Comparison of ENCODE assay signal across 21 cellular contexts in genomic region chr10:44378626-44379025, GRCh38. TPM values are rescaled to one million over a fixed set of nuclear protein-coding genes. Genes with fewer than 3 reads are reported as not detected.
"Had no signal": no experiment of that assay in that cellular context is flagged by ENCODE, and none has a peak within 500 bp of the region (broad histone marks: within the 10 kb centered on the region; RNA-seq: fewer than 3 reads in every experiment).

No MANE protein-coding gene starts in this region.

- ATAC-seq: activated CD4-positive, alpha-beta T cell treated with anti-CD3 and anti-CD28 coated beads for 36 hours; activated CD8-positive, alpha-beta T cell treated with anti-CD3 and anti-CD28 coated beads for 36 hours; activated T-cell treated with anti-CD3 and anti-CD28 coated beads, Interleukin-2, amount 50 U/mL, for 72 hours had no signal

- H3K4me3 ChIP-seq: PC-9, SJCRH30 had no signal

- H3K4me2 ChIP-seq: KMS-11, PC-9, SK-N-SH had no signal

- H3K36me3 ChIP-seq: SJCRH30 had no signal

- H3K9me2 ChIP-seq: SK-N-SH had no signal

- H3K36me3 Mint-ChIP-seq: activated naive CD8-positive, alpha-beta T cell; brain had no signal

- H3K27me3 ChIP-seq: SJCRH30 had no signal

- H2AFZ ChIP-seq: PC-9 had no signal

- DNase-seq: activated CD4-positive, alpha-beta T cell treated with anti-CD3 and anti-CD28 coated beads for 36 hours; activated CD8-positive, alpha-beta memory T cell treated with anti-CD3 and anti-CD28 coated beads, Interleukin-2, amount 50 U/mL, for 4 hours; activated CD8-positive, alpha-beta T cell treated with anti-CD3 and anti-CD28 coated beads for 36 hours; activated naive CD4-positive, alpha-beta T cell; activated T-cell treated with anti-CD3 and anti-CD28 coated beads, Interleukin-2, amount 50 U/mL, for 72 hours; amygdala; NCI-H1092; NCI-H2029 treated with DMSO at 0.1 percent for 48 hours; NCI-H510A treated with DMSO at 0.1 percent for 48 hours; NCI-H69; PC-9; SJCRH30; SK-N-SH; T-helper 1 cell had no signal

- H3K4me1 Mint-ChIP-seq: activated CD4-positive, alpha-beta T cell treated with anti-CD3 and anti-CD28 coated beads for 36 hours had no signal

- H3K9me3 ChIP-seq: SJCRH30, SK-N-SH had no signal

- H3K4me3 Mint-ChIP-seq: activated CD4-positive, alpha-beta T cell treated with anti-CD3 and anti-CD28 coated beads for 36 hours; activated CD8-positive, alpha-beta T cell treated with anti-CD3 and anti-CD28 coated beads for 36 hours; activated naive CD8-positive, alpha-beta T cell; activated T-cell treated with anti-CD3 and anti-CD28 coated beads, Interleukin-2, amount 50 U/mL, for 72 hours; brain had no signal

- H3K27ac Mint-ChIP-seq: activated CD4-positive, alpha-beta T cell treated with anti-CD3 and anti-CD28 coated beads for 36 hours; activated CD8-positive, alpha-beta T cell treated with anti-CD3 and anti-CD28 coated beads for 36 hours; activated naive CD8-positive, alpha-beta T cell; activated T-cell treated with anti-CD3 and anti-CD28 coated beads, Interleukin-2, amount 50 U/mL, for 72 hours; activated T-helper 2 cell treated with anti-CD3 and anti-CD28 coated beads, Interferon-gamma antibody, Interleukin-2, Interleukin-4, amounts not matched to agents 10 μg/mL and 5 μg/mL and 100 μg/mL, durations not matched to agents 14 hours and 24 hours and 36 hours; brain had no signal

- H3K4me1 ChIP-seq: SJCRH30 had no signal

- H3K27ac ChIP-seq: KMS-11, PC-9, SJCRH30, VCaP had no signal

- H3K9me3 Mint-ChIP-seq: activated CD8-positive, alpha-beta T cell treated with anti-CD3 and anti-CD28 coated beads for 36 hours; activated T-cell treated with anti-CD3 and anti-CD28 coated beads, Interleukin-2, amount 50 U/mL, for 72 hours; activated T-helper 2 cell treated with anti-CD3 and anti-CD28 coated beads, Interferon-gamma antibody, Interleukin-2, Interleukin-4, amounts not matched to agents 10 μg/mL and 5 μg/mL and 100 μg/mL, durations not matched to agents 14 hours and 24 hours and 36 hours; brain had no signal

RNA-seq across cellular contexts. Expression of gene CXCL12, which starts 6.3 kb away (rescaled TPM):
- total RNA-seq: activated CD4-positive, alpha-beta T cell treated with anti-CD3 and anti-CD28 coated beads for 36 hours; activated CD8-positive, alpha-beta T cell treated with anti-CD3 and anti-CD28 coated beads for 36 hours; activated T-cell treated with anti-CD3 and anti-CD28 coated beads, Interleukin-2, amount 50 U/mL, for 72 hours; activated T-helper 2 cell treated with anti-CD3 and anti-CD28 coated beads, Interferon-gamma antibody, Interleukin-2, Interleukin-4, amounts not matched to agents 10 μg/mL and 5 μg/mL and 100 μg/mL, durations not matched to agents 14 hours and 24 hours and 36 hours; MCF 10A; PC-9; SJCRH30; T-helper 2 cell treated with Interferon-gamma antibody and Interleukin-4, amounts not matched to agents 100 ng/mL and 5 ng/mL, for 36 hours had no signal
